ENCODE assay signal across 12 cellular contexts in the genomic region with DNA sequence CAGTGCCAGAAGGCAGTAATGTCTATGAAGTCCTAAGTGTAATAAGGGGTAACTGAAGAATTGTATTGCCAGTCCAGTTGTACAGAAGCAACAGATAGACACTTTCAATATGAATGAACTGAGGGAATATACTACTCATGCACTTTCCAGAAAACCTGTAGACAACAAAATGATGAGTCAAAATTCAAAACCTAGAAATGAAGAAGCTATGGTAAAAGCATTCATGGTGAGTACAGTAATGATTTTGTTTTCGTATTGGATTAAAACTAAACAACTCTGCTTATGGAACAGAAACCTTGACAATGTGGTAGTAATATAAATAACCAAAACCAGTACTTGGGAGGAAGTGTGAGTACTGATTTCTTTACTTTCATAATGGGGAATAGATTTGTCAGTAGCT. TPM values are rescaled to one million over a fixed set of nuclear protein-coding genes. Genes with fewer than 3 reads are reported as not detected.
A peak's percentile ranks its signal among the peaks of the same experiment; 100 is the strongest.
DNase-seq lines count a peak whose midpoint lies in the region; ATAC-seq, FAIRE-seq and TF ChIP-seq lines count a peak whose summit lies in the region.
"Had no signal": no experiment of that assay in that cellular context is flagged by ENCODE, and none has a peak within 500 bp of the region (broad histone marks: within the 10 kb centered on the region; RNA-seq: fewer than 3 reads in every experiment).

No MANE protein-coding gene starts in this region.

- CTCF ChIA-PET in activated CD4-positive, alpha-beta T cell treated with anti-CD3 and anti-CD28 coated beads for 36 hours (lab: Charles Lee) = interaction anchor here (0.7 to 3.4 kb wide), 7 partner anchors 8 to 439 kb away, joined by 3 to 15 read pairs (median 3); a partner anchor contains a TSS

- no peak for TF ChIP-seq CTCF in ovary (IDR thresholded peaks at IDR 0.05)

- H3K4me3 ChIP-seq in small intestine (ENCODE audit: low read depth in 1 of 2, low read length in 2 of 2) = no peak overlapping the region
- no peak overlapping the region for H3K4me3 ChIP-seq in ovary
- H3K4me3 ChIP-seq: body of pancreas had no signal

- H3K36me3 ChIP-seq in small intestine (ENCODE audit: control insufficient read depth in 2 of 2, insufficient read depth in 2 of 2, low read length in 2 of 2) (no peaks in the 10 kb centered on the region), ovary (no peaks in the 10 kb centered on the region)

- no peak overlapping the region for H3K4me3 Mint-ChIP-seq in activated CD4-positive, alpha-beta T cell treated with anti-CD3 and anti-CD28 coated beads for 36 hours

- TF ChIP-seq EP300 in ovary (IDR thresholded peaks at IDR 0.05) = no peak

- peak; percentile 93 for ATAC-seq in activated CD4-positive, alpha-beta T cell treated with anti-CD3 and anti-CD28 coated beads for 36 hours
- peak; percentile 84 for ATAC-seq in GM21737 (IDR thresholded peaks at IDR 0.05; ENCODE audit: unreplicated experiment)
- peak; percentile 76 for ATAC-seq in HG03439 (IDR thresholded peaks at IDR 0.05; ENCODE audit: unreplicated experiment)
- ATAC-seq: body of pancreas had no signal

- TF ChIP-seq POLR2A in ovary (IDR thresholded peaks at IDR 0.05) = no peak

- peaks cover 15% of the 10 kb centered on the region for H3K9me3 Mint-ChIP-seq in activated CD4-positive, alpha-beta T cell treated with anti-CD3 and anti-CD28 coated beads for 36 hours (ENCODE audit: low read depth)

- H3K4me1 ChIP-seq in small intestine (ENCODE audit: control insufficient read depth in 2 of 2, insufficient read depth in 1 of 2, low read depth in 1 of 2, low read length in 1 of 2) (no peaks in the 10 kb centered on the region), ovary (ENCODE audit: insufficient read depth) (no peaks in the 10 kb centered on the region)
- H3K4me1 ChIP-seq: body of pancreas had no signal

- peaks cover 34% of the 10 kb centered on the region for H3K4me1 Mint-ChIP-seq in activated CD4-positive, alpha-beta T cell treated with anti-CD3 and anti-CD28 coated beads for 36 hours

- 74 to 89% (median 86%) methylated on average over 1 of the region's 1 CpG for WGBS in small intestine, 3 donors
- 79 to 90% (median 89%) methylated on average over 1 of the region's 1 CpG for WGBS in ovary, 3 donors

- peaks cover 51% of the 10 kb centered on the region for H3K36me3 Mint-ChIP-seq in activated CD4-positive, alpha-beta T cell treated with anti-CD3 and anti-CD28 coated beads for 36 hours (ENCODE audit: low read depth)

- peaks cover 16% of the 10 kb centered on the region for H3K27me3 Mint-ChIP-seq in activated CD4-positive, alpha-beta T cell treated with anti-CD3 and anti-CD28 coated beads for 36 hours

- no peak for DNase-seq in activated CD4-positive, alpha-beta T cell treated with anti-CD3 and anti-CD28 coated beads for 36 hours
- no peak for DNase-seq in activated CD4-positive, alpha-beta T cell treated with anti-CD3 and anti-CD28 coated beads, Interleukin-2, amount 50 U/mL, for 48 hours
- DNase-seq in small intestine = no peak
- DNase-seq in ovary = no peak
- no peak for DNase-seq in NCI-H82 treated with DMSO at 0.1 percent for 48 hours (lab: John Stamatoyannopoulos, UW; ENCODE audit: unreplicated experiment)
- DNase-seq in globus pallidus (ENCODE audit: low spot score) = no peak
- DNase-seq: body of pancreas, mammary epithelial cell, NCI-H510A had no signal

- peak overlapping the region; percentile 60 for H3K27ac Mint-ChIP-seq in activated CD4-positive, alpha-beta T cell treated with anti-CD3 and anti-CD28 coated beads for 36 hours

- H3K27me3 ChIP-seq in small intestine (ENCODE audit: control insufficient read depth in 2 of 2, insufficient read depth in 2 of 2, low read length in 2 of 2) = no peaks in the 10 kb centered on the region
- no peaks in the 10 kb centered on the region for H3K27me3 ChIP-seq in ovary
- H3K27me3 ChIP-seq: body of pancreas had no signal

- H3K27ac ChIP-seq in small intestine (ENCODE audit: low read depth in 1 of 2, low read length in 1 of 2) = peak overlapping the region in 1 of 2 donors; percentile 42
- no peak overlapping the region for H3K27ac ChIP-seq in ovary
- H3K27ac ChIP-seq: body of pancreas had no signal

- FAIRE-seq in small intestine (lab: Jason Lieb, UNC) = peak; percentile 23
- FAIRE-seq: G401.6 had no signal

- POLR2A ChIA-PET in activated CD4-positive, alpha-beta T cell treated with anti-CD3 and anti-CD28 coated beads for 36 hours (lab: Charles Lee) = interaction anchor here (0.6 to 1.0 kb wide), 6 partner anchors 9 to 438 kb away, joined by 3 to 17 read pairs (median 4); no protein-coding TSS in a partner anchor

- intact Hi-C loops in activated CD4-positive, alpha-beta T cell treated with anti-CD3 and anti-CD28 coated beads for 36 hours (cut with DNase I, micrococcal nuclease) = loop anchor here (1.0 to 10.0 kb wide), 10 partner anchors 8 to 1170 kb away; no protein-coding TSS in a partner anchor
- intact Hi-C loops in ovary (cut with DNase I) = no loop called here

- H3K9me3 ChIP-seq in small intestine (ENCODE audit: control insufficient read depth, low read depth) (no peaks in the 10 kb centered on the region), ovary (no peaks in the 10 kb centered on the region)
- H3K9me3 ChIP-seq: body of pancreas had no signal

RNA-seq across cellular contexts. Expression of a gene that starts 35.0 kb away (rescaled TPM):
- total RNA-seq in activated CD4-positive, alpha-beta T cell treated with anti-CD3 and anti-CD28 coated beads for 36 hours = 1 to 10 TPM; 3.9 to 5.2 TPM
- polyA plus RNA-seq in small intestine (1 to 10 TPM in 2 of 3 donors, under 1 TPM in 1; 0.22 to 4.1 (median 1.7) TPM), ovary (1 to 10 TPM; 3.3 to 7.1 TPM)
- total RNA-seq in ovary = 10 to 100 TPM in 4 of 7 donors, 1 to 10 TPM in 3; 3.2 to 14.7 (median 10.3) TPM

Comparison
In these comparisons a context has a peak if more than half of its experiments do, and no peak if none do; other contexts are left out.
1. intact Hi-C loops: an anchor here in activated CD4-positive, alpha-beta T cell treated with anti-CD3 and anti-CD28 coated beads for 36 hours (1.0 to 10.0 kb wide); none called in ovary.